12 cellular contexts compared by ENCODE assay signal in the genomic region with DNA sequence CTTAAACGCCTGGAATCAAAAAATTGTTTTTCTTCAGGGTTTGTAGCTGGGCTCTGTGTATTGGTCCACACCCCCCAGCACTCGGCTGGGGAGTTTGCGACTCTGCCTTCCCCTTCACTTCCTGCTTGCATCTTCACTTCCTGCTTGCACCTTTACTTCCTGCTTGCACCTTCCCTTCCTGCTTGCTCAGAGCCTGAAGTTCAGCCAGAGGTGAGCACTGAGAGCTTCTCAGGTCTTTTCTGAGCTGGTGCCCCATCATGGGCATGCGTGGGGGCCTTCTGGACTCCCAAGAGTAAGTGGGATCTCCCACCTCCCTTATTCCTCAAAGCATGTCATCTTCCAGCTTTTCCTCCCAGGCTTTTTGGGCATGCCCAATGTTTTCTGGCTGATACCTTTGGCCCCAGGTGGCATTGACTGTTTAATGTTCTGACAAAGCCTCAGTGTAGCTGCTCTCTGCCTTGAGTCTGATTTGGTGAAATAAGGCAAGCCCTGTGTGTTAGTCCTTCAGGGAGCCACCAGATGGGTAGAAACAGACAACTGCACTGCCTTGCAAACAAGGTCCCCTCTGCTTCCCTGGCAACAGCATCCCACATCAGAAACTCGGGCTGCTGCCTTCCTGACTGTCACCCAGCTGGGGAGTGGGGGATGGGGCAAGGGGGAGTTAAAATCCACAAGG. TPM values are rescaled to one million over a fixed set of nuclear protein-coding genes. Genes with fewer than 3 reads are reported as not detected.
DNase-seq lines count a peak whose midpoint lies in the region; ATAC-seq and TF ChIP-seq lines count a peak whose summit lies in the region.
"Had no signal": no experiment of that assay in that cellular context is flagged by ENCODE, and none has a peak within 500 bp of the region (broad histone marks: within the 10 kb centered on the region; RNA-seq: fewer than 3 reads in every experiment).

No MANE protein-coding gene starts in this region.

- peaks cover 11 to 33% (median 18%) of the 10 kb centered on the region in 4 donors for H3K4me1 Mint-ChIP-seq in CD4-positive, CD25-positive, alpha-beta regulatory T cell
- H3K4me1 Mint-ChIP-seq in natural killer cell treated with Interleukin-12 subunit alpha and Interleukin-12 subunit beta and Interleukin-15 and Interleukin-18, amount 100 ng/mL, for 72 hours (ENCODE audit: low read depth in 2 of 2) = peaks cover 10 to 24% of the 10 kb centered on the region in 2 donors

- H3K4me2 ChIP-seq in OCI-LY7 (ENCODE audit: low read length) = no peak overlapping the region

- no peaks in the 10 kb centered on the region for H3K27me3 ChIP-seq in CD4-positive, CD25-positive, alpha-beta regulatory T cell (ENCODE audit: control insufficient read depth, insufficient read depth, low read length)
- H3K27me3 ChIP-seq in heart right ventricle = peaks cover 0 to 49% (median 22%) of the 10 kb centered on the region in 7 donors

- H4K20me1 ChIP-seq in OCI-LY7 (ENCODE audit: insufficient read depth, low read length) = no peaks in the 10 kb centered on the region

- no peaks in the 10 kb centered on the region for H3K79me2 ChIP-seq in OCI-LY7 (ENCODE audit: insufficient read depth, low read depth, low read length)

- DNase-seq in CD4-positive, CD25-positive, alpha-beta regulatory T cell = peak in 2 of 3 donors; percentile 47 to 73
- peak; percentile 24 for DNase-seq in OCI-LY7 (ENCODE audit: low spot score)
- DNase-seq in activated effector memory CD4-positive, alpha-beta T cell treated with anti-CD3 and anti-CD28 coated beads, Interleukin-2, amount 50 U/mL, for 16 hours = peak; percentile 68
- DNase-seq in natural killer cell treated with Interleukin-12 subunit alpha and Interleukin-12 subunit beta and Interleukin-15 and Interleukin-18, amount 100 ng/mL, for 72 hours (ENCODE audit: low spot score) = no peak
- DNase-seq in heart right ventricle = no peak
- DNase-seq: NCI-H1092 treated with DMSO at 0.1 percent for 48 hours, transverse colon had no signal

- H3K4me1 ChIP-seq in CD4-positive, CD25-positive, alpha-beta regulatory T cell (ENCODE audit: control insufficient read depth, insufficient read depth, low read length, poor library complexity, severe bottlenecking) = peaks cover 15% of the 10 kb centered on the region
- H3K4me1 ChIP-seq in OCI-LY7 (ENCODE audit: insufficient read depth, low read length, poor library complexity, severe bottlenecking) (peaks cover 7% of the 10 kb centered on the region), heart right ventricle (no peaks in the 10 kb centered on the region)
- H3K4me1 ChIP-seq: transverse colon had no signal

- CTCF ChIA-PET in OCI-LY7 (lab: Charles Lee; ENCODE audit: unreplicated experiment) = no interaction called here

- TF ChIP-seq CTCF in OCI-LY7 (conservative IDR thresholded peaks at IDR 0.05; ENCODE audit: low read length) (no peak), heart right ventricle (IDR thresholded peaks at IDR 0.05) (no peak)

- intact Hi-C loops in OCI-LY7 (cut with micrococcal nuclease; ENCODE audit: unreplicated experiment) = no loop called here
- intact Hi-C loops in heart right ventricle (cut with DNase I) = no loop called here

- H3K9me3 ChIP-seq in CD4-positive, CD25-positive, alpha-beta regulatory T cell (ENCODE audit: control insufficient read depth in 2 of 2, low read length in 2 of 2) = peaks cover 6 to 13% of the 10 kb centered on the region in 2 experiments
- H3K9me3 ChIP-seq in OCI-LY7 (ENCODE audit: low read length) (peaks cover 18% of the 10 kb centered on the region), heart right ventricle (peaks cover 0 to 44% (median 8%) of the 10 kb centered on the region in 11 donors)

- peak overlapping the region; percentile 28 for H3K27ac ChIP-seq in CD4-positive, CD25-positive, alpha-beta regulatory T cell (ENCODE audit: insufficient read depth, low read length, poor library complexity, severe bottlenecking)
- H3K27ac ChIP-seq in OCI-LY7 (ENCODE audit: low read depth, low read length, poor library complexity, severe bottlenecking) (no peak overlapping the region), heart right ventricle (peak overlapping the region in 1 of 10 donors; percentile 45)
- H3K27ac ChIP-seq: C4-2B, transverse colon had no signal

- POLR2A ChIA-PET in OCI-LY7 (lab: Charles Lee) = interaction anchor here (0.6 to 1.3 kb wide), 3 partner anchors 11 to 101 kb away, joined by 3 to 5 read pairs (median 3); no protein-coding TSS in a partner anchor

- H3K9me2 ChIP-seq in OCI-LY7 (ENCODE audit: insufficient read depth, low read length) = no peaks in the 10 kb centered on the region

- H3K27me3 Mint-ChIP-seq in CD4-positive, CD25-positive, alpha-beta regulatory T cell = peaks cover 7% of the 10 kb centered on the region
- peaks cover 0 to 7% of the 10 kb centered on the region in 2 donors for H3K27me3 Mint-ChIP-seq in natural killer cell treated with Interleukin-12 subunit alpha and Interleukin-12 subunit beta and Interleukin-15 and Interleukin-18, amount 100 ng/mL, for 72 hours

- peak overlapping the region; percentile 49 for H3K4me3 ChIP-seq in CD4-positive, CD25-positive, alpha-beta regulatory T cell (ENCODE audit: low read depth, low read length)
- no peak overlapping the region for H3K4me3 ChIP-seq in OCI-LY7 (ENCODE audit: low read depth, low read length, poor library complexity, severe bottlenecking)
- H3K4me3 ChIP-seq in heart right ventricle = no peak overlapping the region
- H3K4me3 ChIP-seq: transverse colon had no signal

- H3K27ac Mint-ChIP-seq in CD4-positive, CD25-positive, alpha-beta regulatory T cell = peak overlapping the region; percentile 94 to 97 (median 94)
- peak overlapping the region; percentile 70 to 87 for H3K27ac Mint-ChIP-seq in natural killer cell treated with Interleukin-12 subunit alpha and Interleukin-12 subunit beta and Interleukin-15 and Interleukin-18, amount 100 ng/mL, for 72 hours

- peak; percentile 62 to 83 for ATAC-seq in CD4-positive, CD25-positive, alpha-beta regulatory T cell (ENCODE audit: low read depth in 2 of 2)
- ATAC-seq in natural killer cell treated with Interleukin-12 subunit alpha and Interleukin-12 subunit beta and Interleukin-15 and Interleukin-18, amount 100 ng/mL, for 72 hours = peak in 1 of 2 donors; percentile 64
- no peak for ATAC-seq in heart right ventricle
- ATAC-seq in HG03280 (IDR thresholded peaks at IDR 0.05; ENCODE audit: unreplicated experiment) = no peak
- no peak for ATAC-seq in HG02623 (IDR thresholded peaks at IDR 0.05; ENCODE audit: unreplicated experiment)
- ATAC-seq in GM18907 (IDR thresholded peaks at IDR 0.05; ENCODE audit: unreplicated experiment) = no peak

- H3K9me3 Mint-ChIP-seq in CD4-positive, CD25-positive, alpha-beta regulatory T cell = peaks cover 0 to 29% (median 13%) of the 10 kb centered on the region in 7 donors
- peaks cover 12% of the 10 kb centered on the region for H3K9me3 Mint-ChIP-seq in natural killer cell treated with Interleukin-12 subunit alpha and Interleukin-12 subunit beta and Interleukin-15 and Interleukin-18, amount 100 ng/mL, for 72 hours

- 56 to 60% methylated on average over 5 of the region's 5 CpGs for WGBS in heart right ventricle, 2 donors

- peaks cover 22% of the 10 kb centered on the region for H3K36me3 Mint-ChIP-seq in CD4-positive, CD25-positive, alpha-beta regulatory T cell
- H3K36me3 Mint-ChIP-seq in natural killer cell treated with Interleukin-12 subunit alpha and Interleukin-12 subunit beta and Interleukin-15 and Interleukin-18, amount 100 ng/mL, for 72 hours = peaks cover 21% of the 10 kb centered on the region

- no TSS peak for BruUV-seq in OCI-LY7 (replicated peaks; lab: Mats Ljungman, UMichigan)

- H3K4me3 Mint-ChIP-seq in CD4-positive, CD25-positive, alpha-beta regulatory T cell = peak overlapping the region; percentile 29 to 89 (median 75)
- peak overlapping the region; percentile 64 for H3K4me3 Mint-ChIP-seq in natural killer cell treated with Interleukin-12 subunit alpha and Interleukin-12 subunit beta and Interleukin-15 and Interleukin-18, amount 100 ng/mL, for 72 hours

- peak overlapping the region; percentile 72 for H2AFZ ChIP-seq in OCI-LY7 (ENCODE audit: low read length)

- H3K36me3 ChIP-seq in CD4-positive, CD25-positive, alpha-beta regulatory T cell (ENCODE audit: control insufficient read depth, insufficient read depth, low read length) = no peaks in the 10 kb centered on the region
- H3K36me3 ChIP-seq in OCI-LY7 (ENCODE audit: insufficient read depth, low read length) (no peaks in the 10 kb centered on the region), heart right ventricle (no peaks in the 10 kb centered on the region)
- H3K36me3 ChIP-seq: transverse colon had no signal

RNA-seq across cellular contexts. Expression of gene KRTAP10-2, which starts 3.5 kb away (rescaled TPM):
- not detected for total RNA-seq in CD4-positive, CD25-positive, alpha-beta regulatory T cell
- polyA plus RNA-seq in CD4-positive, CD25-positive, alpha-beta regulatory T cell = not detected
- total RNA-seq in OCI-LY7 (2014; rRNA removed; shearing (Covaris generic)) = not detected in 2 replicates
- total RNA-seq in OCI-LY7 (2022) (not detected in 2 replicates), heart right ventricle (not detected)
- total RNA-seq in natural killer cell treated with Interleukin-12 subunit alpha and Interleukin-12 subunit beta and Interleukin-15 and Interleukin-18, amount 100 ng/mL, for 72 hours = not detected
- not detected for polyA plus RNA-seq in heart right ventricle
- total RNA-seq: transverse colon had no signal
- polyA plus RNA-seq: esophagus had no signal

RNA-seq across cellular contexts. Expression of gene KRTAP10-1, which starts 7.8 kb away (rescaled TPM):
- not detected for total RNA-seq in CD4-positive, CD25-positive, alpha-beta regulatory T cell
- polyA plus RNA-seq in CD4-positive, CD25-positive, alpha-beta regulatory T cell = not detected
- total RNA-seq in OCI-LY7 (2014; rRNA removed; shearing (Covaris generic)) = 0.13 TPM in 1 of 2 replicates, not detected in the other
- total RNA-seq in OCI-LY7 (2022) = not detected in 2 replicates
- total RNA-seq in natural killer cell treated with Interleukin-12 subunit alpha and Interleukin-12 subunit beta and Interleukin-15 and Interleukin-18, amount 100 ng/mL, for 72 hours = not detected
- not detected for total RNA-seq in heart right ventricle
- polyA plus RNA-seq in heart right ventricle = not detected
- total RNA-seq: transverse colon had no signal
- polyA plus RNA-seq: esophagus had no signal

RNA-seq across cellular contexts. Expression of gene KRTAP10-3, which starts 10.8 kb away (rescaled TPM):
- total RNA-seq in CD4-positive, CD25-positive, alpha-beta regulatory T cell = not detected
- polyA plus RNA-seq in CD4-positive, CD25-positive, alpha-beta regulatory T cell = not detected
- not detected in 2 replicates for total RNA-seq in OCI-LY7 (2014; rRNA removed; shearing (Covaris generic))
- total RNA-seq in OCI-LY7 (2022) (not detected in 2 replicates), heart right ventricle (not detected)
- total RNA-seq in natural killer cell treated with Interleukin-12 subunit alpha and Interleukin-12 subunit beta and Interleukin-15 and Interleukin-18, amount 100 ng/mL, for 72 hours = not detected
- not detected for polyA plus RNA-seq in heart right ventricle
- total RNA-seq: transverse colon had no signal
- polyA plus RNA-seq: esophagus had no signal

RNA-seq across cellular contexts. Expression of gene KRTAP10-4, which starts 25.7 kb away (rescaled TPM):
- total RNA-seq in CD4-positive, CD25-positive, alpha-beta regulatory T cell = not detected
- not detected for polyA plus RNA-seq in CD4-positive, CD25-positive, alpha-beta regulatory T cell
- not detected in 2 replicates for total RNA-seq in OCI-LY7 (2014; rRNA removed; shearing (Covaris generic))
- not detected in 2 replicates for total RNA-seq in OCI-LY7 (2022)
- total RNA-seq in natural killer cell treated with Interleukin-12 subunit alpha and Interleukin-12 subunit beta and Interleukin-15 and Interleukin-18, amount 100 ng/mL, for 72 hours = not detected
- not detected for total RNA-seq in heart right ventricle
- polyA plus RNA-seq in heart right ventricle = not detected
- total RNA-seq: transverse colon had no signal
- polyA plus RNA-seq: esophagus had no signal

RNA-seq across cellular contexts. Expression of gene KRTAP10-5, which starts 32.6 kb away (rescaled TPM):
- total RNA-seq in CD4-positive, CD25-positive, alpha-beta regulatory T cell = not detected
- polyA plus RNA-seq in CD4-positive, CD25-positive, alpha-beta regulatory T cell = not detected
- total RNA-seq in OCI-LY7 (2014; rRNA removed; shearing (Covaris generic)) = not detected in 2 replicates
- total RNA-seq in OCI-LY7 (2022) = not detected in 2 replicates
- total RNA-seq in natural killer cell treated with Interleukin-12 subunit alpha and Interleukin-12 subunit beta and Interleukin-15 and Interleukin-18, amount 100 ng/mL, for 72 hours = not detected
- not detected for total RNA-seq in heart right ventricle
- polyA plus RNA-seq in heart right ventricle = not detected
- total RNA-seq: transverse colon had no signal
- polyA plus RNA-seq: esophagus had no signal

Comparison
In these comparisons a context has a peak if more than half of its experiments do, and no peak if none do; other contexts are left out.
1. ATAC-seq: peak in CD4-positive, CD25-positive, alpha-beta regulatory T cell (2 of 2); none in heart right ventricle (0 of 8), HG03280 (single experiment), HG02623 (single experiment) and GM18907 (single experiment).
2. DNase-seq: peak in CD4-positive, CD25-positive, alpha-beta regulatory T cell (2 of 3), OCI-LY7 (single experiment) and activated effector memory CD4-positive, alpha-beta T cell treated with anti-CD3 and anti-CD28 coated beads, Interleukin-2, amount 50 U/mL, for 16 hours (single experiment); none in natural killer cell treated with Interleukin-12 subunit alpha and Interleukin-12 subunit beta and Interleukin-15 and Interleukin-18, amount 100 ng/mL, for 72 hours (single experiment) and heart right ventricle (0 of 2).